Comparison of ENCODE assay signal across 1 cellular context in genomic region chr5:178995341-178995690, GRCh38.
TF ChIP-seq lines count a peak whose summit lies in the region.

No MANE protein-coding gene starts in this region.

TF ChIP-seq in neural cell, 6 proteins besides CTCF, POLR2A, EP300 and RAD21 (continued from another document):
- TF ChIP-seq REST (IDR thresholded peaks at IDR 0.05; ENCODE audit: borderline replicate concordance), result no peak
TF ChIP-seq in neural cell: peak in this region for 0.
